1 cellular context compared by ENCODE assay signal in genomic region chr2:78540255-78540654, GRCh38.
TF ChIP-seq lines count a peak whose summit lies in the region.

No MANE protein-coding gene starts in this region.

TF ChIP-seq in GM12878, 131 proteins besides CTCF, POLR2A, EP300 and RAD21:
- TF ChIP-seq, protein P1, sequence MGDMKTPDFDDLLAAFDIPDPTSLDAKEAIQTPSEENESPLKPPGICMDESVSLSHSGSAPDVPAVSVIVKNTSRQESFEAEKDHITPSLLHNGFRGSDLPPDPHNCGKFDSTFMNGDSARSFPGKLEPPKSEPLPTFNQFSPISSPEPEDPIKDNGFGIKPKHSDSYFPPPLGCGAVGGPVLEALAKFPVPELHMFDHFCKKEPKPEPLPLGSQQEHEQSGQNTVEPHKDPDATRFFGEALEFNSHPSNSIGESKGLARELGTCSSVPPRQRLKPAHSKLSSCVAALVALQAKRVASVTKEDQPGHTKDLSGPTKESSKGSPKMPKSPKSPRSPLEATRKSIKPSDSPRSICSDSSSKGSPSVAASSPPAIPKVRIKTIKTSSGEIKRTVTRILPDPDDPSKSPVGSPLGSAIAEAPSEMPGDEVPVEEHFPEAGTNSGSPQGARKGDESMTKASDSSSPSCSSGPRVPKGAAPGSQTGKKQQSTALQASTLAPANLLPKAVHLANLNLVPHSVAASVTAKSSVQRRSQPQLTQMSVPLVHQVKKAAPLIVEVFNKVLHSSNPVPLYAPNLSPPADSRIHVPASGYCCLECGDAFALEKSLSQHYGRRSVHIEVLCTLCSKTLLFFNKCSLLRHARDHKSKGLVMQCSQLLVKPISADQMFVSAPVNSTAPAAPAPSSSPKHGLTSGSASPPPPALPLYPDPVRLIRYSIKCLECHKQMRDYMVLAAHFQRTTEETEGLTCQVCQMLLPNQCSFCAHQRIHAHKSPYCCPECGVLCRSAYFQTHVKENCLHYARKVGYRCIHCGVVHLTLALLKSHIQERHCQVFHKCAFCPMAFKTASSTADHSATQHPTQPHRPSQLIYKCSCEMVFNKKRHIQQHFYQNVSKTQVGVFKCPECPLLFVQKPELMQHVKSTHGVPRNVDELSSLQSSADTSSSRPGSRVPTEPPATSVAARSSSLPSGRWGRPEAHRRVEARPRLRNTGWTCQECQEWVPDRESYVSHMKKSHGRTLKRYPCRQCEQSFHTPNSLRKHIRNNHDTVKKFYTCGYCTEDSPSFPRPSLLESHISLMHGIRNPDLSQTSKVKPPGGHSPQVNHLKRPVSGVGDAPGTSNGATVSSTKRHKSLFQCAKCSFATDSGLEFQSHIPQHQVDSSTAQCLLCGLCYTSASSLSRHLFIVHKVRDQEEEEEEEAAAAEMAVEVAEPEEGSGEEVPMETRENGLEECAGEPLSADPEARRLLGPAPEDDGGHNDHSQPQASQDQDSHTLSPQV (IDR thresholded peaks at IDR 0.05) = no peak
- no peak for TF ChIP-seq STAT1 (conservative IDR thresholded peaks at IDR 0.05)
- TF ChIP-seq RAD51 (IDR thresholded peaks at IDR 0.05) = no peak
- no peak for TF ChIP-seq NFXL1 (IDR thresholded peaks at IDR 0.05; ENCODE audit: borderline replicate concordance)
- no peak for TF ChIP-seq SUZ12 (IDR thresholded peaks at IDR 0.05; ENCODE audit: unreplicated experiment)
- no peak for TF ChIP-seq KDM1A (IDR thresholded peaks at IDR 0.05; ENCODE audit: borderline replicate concordance)
- no peak for TF ChIP-seq ZBTB11 (CRISPR knock-in tag; IDR thresholded peaks at IDR 0.05)
TF ChIP-seq in GM12878: peak in this region for 0.
